In genomic region chr17:72539981-72540897, GRCh38 we compare ENCODE assay signal across 1 cellular context.
TF ChIP-seq lines count a peak whose summit lies in the region.

No MANE protein-coding gene starts in this region.

TF ChIP-seq in HepG2, 621 proteins besides CTCF, POLR2A, EP300 and RAD21 (continued from another document and continues in another):
- peak; percentile 71 for TF ChIP-seq ZNF574 (CRISPR knock-in tag; IDR thresholded peaks at IDR 0.05)
- TF ChIP-seq BCL3 (CRISPR knock-in tag; IDR thresholded peaks at IDR 0.05) = peak; percentile 67; the same call in 1 of the 2 replicates
- TF ChIP-seq JDP2 (CRISPR knock-in tag; IDR thresholded peaks at IDR 0.05; ENCODE audit: borderline replicate concordance) = no peak
- no peak for TF ChIP-seq EZH2 (conservative IDR thresholded peaks at IDR 0.05; ENCODE audit: low read depth, low read length)
- TF ChIP-seq ZNF784 (CRISPR knock-in tag; IDR thresholded peaks at IDR 0.05; ENCODE audit: borderline replicate concordance) = peak; percentile 86
- TF ChIP-seq SIN3A (IDR thresholded peaks at IDR 0.05; ENCODE audit: borderline replicate concordance, low read depth, low read length) = no peak
- TF ChIP-seq ZNF639 (CRISPR knock-in tag; conservative IDR thresholded peaks at IDR 0.05) = no peak; the same call in 1 of the 2 replicates
- TF ChIP-seq ZNF460 (CRISPR knock-in tag; IDR thresholded peaks at IDR 0.05; ENCODE audit: borderline replicate concordance) = no peak
- peak; percentile 23; the same call in 1 of the 2 replicates for TF ChIP-seq PRDM15 (CRISPR knock-in tag; IDR thresholded peaks at IDR 0.05)
- TF ChIP-seq RBAK (CRISPR knock-in tag; IDR thresholded peaks at IDR 0.05) = no peak
- peak; percentile 28; the same call in 1 of the 2 replicates for TF ChIP-seq TSC22D2 (CRISPR knock-in tag; IDR thresholded peaks at IDR 0.05; ENCODE audit: borderline replicate concordance)
- TF ChIP-seq UBTF (CRISPR knock-in tag; IDR thresholded peaks at IDR 0.05) = peak; percentile 90
- TF ChIP-seq ZFX (CRISPR knock-in tag; IDR thresholded peaks at IDR 0.05; ENCODE audit: low read depth) = peak; percentile 43
- peak; percentile 17 for TF ChIP-seq GMEB1 (CRISPR knock-in tag; IDR thresholded peaks at IDR 0.05; ENCODE audit: borderline replicate concordance)
- peak; percentile 82; the same call in 1 of the 2 replicates for TF ChIP-seq ZFP82 (CRISPR knock-in tag; IDR thresholded peaks at IDR 0.05; ENCODE audit: borderline replicate concordance)
- no peak for TF ChIP-seq NFYC (CRISPR knock-in tag; IDR thresholded peaks at IDR 0.05)
- no peak for TF ChIP-seq ZNF281 (CRISPR knock-in tag; IDR thresholded peaks at IDR 0.05; ENCODE audit: borderline replicate concordance)
- peak; percentile 20 for TF ChIP-seq ZNF781 (CRISPR knock-in tag; IDR thresholded peaks at IDR 0.05; ENCODE audit: borderline replicate concordance, not compliant biosample characterization)
- peak; percentile 86; the same call in 1 of the 2 replicates for TF ChIP-seq ARNT2 (CRISPR knock-in tag; IDR thresholded peaks at IDR 0.05; ENCODE audit: low read depth)
- peak; percentile 89 for TF ChIP-seq ZSCAN21 (CRISPR knock-in tag; IDR thresholded peaks at IDR 0.05; ENCODE audit: borderline replicate concordance)
- TF ChIP-seq HMGXB4 (CRISPR knock-in tag; IDR thresholded peaks at IDR 0.05; ENCODE audit: borderline replicate concordance in 1 of 2, low read depth in 1 of 2) = peak in 1 of 2 experiments; percentile 68; a peak in 3 of 4 replicates
- TF ChIP-seq SOX5 (CRISPR knock-in tag; IDR thresholded peaks at IDR 0.05; ENCODE audit: borderline replicate concordance) = 0 out of 2 replicates have a peak, but pooled peaks have one; percentile 9
- TF ChIP-seq FOSL2 (CRISPR knock-in tag; IDR thresholded peaks at IDR 0.05) = peak; percentile 24; the same call in 1 of the 2 replicates
- 0 out of 2 replicates have a peak, but pooled peaks have one; percentile 28 for TF ChIP-seq MAZ (IDR thresholded peaks at IDR 0.05; ENCODE audit: borderline replicate concordance, low read depth, low read length)
- peak; percentile 79 for TF ChIP-seq MAZ (CRISPR knock-in tag; IDR thresholded peaks at IDR 0.05; ENCODE audit: low read depth)
- TF ChIP-seq ZNF276 (CRISPR knock-in tag; IDR thresholded peaks at IDR 0.05; ENCODE audit: low read depth) = 0 out of 2 replicates have a peak, but pooled peaks have one; percentile 33
- peak; percentile 71 for TF ChIP-seq ZNF329 (CRISPR knock-in tag; IDR thresholded peaks at IDR 0.05; ENCODE audit: low read depth)
- peak; percentile 58 for TF ChIP-seq FOXO1 (CRISPR knock-in tag; IDR thresholded peaks at IDR 0.05)
- TF ChIP-seq ZNF746 (CRISPR knock-in tag; IDR thresholded peaks at IDR 0.05) = peak; percentile 79
- TF ChIP-seq CBX1 (IDR thresholded peaks at IDR 0.05; ENCODE audit: low read depth) = peak; percentile 86
- peak; percentile 14 for TF ChIP-seq RXRA (CRISPR knock-in tag; IDR thresholded peaks at IDR 0.05)
- no peak for TF ChIP-seq ZNF644 (CRISPR knock-in tag; IDR thresholded peaks at IDR 0.05; ENCODE audit: low read depth)
